Comparison of ENCODE assay signal across 8 cellular contexts in the genomic region with DNA sequence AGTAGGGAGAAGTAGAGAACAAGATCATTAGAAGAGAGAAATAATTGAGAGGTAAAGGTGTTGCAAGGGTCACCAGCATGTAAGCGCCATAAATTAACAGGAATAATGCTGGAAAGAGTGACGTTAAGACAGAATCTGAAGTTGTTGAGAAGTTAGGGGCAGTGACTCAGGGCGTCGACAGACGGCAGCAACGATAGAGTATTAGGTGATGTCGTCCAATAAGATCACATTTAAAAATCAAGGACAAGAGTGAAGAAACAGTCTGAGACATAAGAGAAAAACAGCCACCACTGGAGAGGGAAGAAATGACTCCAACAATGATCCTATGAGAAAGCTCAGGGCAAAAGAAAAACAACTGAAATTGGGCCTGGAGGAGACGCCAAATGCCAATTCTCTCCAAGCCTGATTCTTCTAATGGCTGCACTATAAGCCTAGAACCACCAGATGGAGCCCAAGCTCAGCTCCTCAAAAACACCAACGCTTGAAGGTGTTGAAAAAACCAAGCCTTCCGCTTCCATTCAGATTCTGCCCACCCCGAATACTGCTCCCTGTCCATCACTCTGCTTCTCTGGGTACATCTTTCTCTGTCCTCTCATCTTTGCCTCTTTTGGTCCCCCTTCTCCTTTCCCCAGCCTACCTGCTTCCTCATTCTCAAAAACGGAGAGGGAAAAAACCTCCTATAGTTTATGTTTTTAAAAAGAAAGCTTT.
DNase-seq lines count a peak whose midpoint lies in the region; ATAC-seq and TF ChIP-seq lines count a peak whose summit lies in the region.

No MANE protein-coding gene starts in this region.

- H3K36me3 ChIP-seq in CD4-positive, alpha-beta memory T cell (ENCODE audit: insufficient read depth, low read length): peaks cover 4% of the 10 kb centered on the region
- peaks cover 31% of the 10 kb centered on the region for H3K36me3 ChIP-seq in NT2/D1 (ENCODE audit: insufficient read depth, insufficient read length, low read length)
- peaks cover 8% of the 10 kb centered on the region for H3K36me3 ChIP-seq in muscle layer of colon (ENCODE audit: insufficient read depth, low read length)

- CTCF ChIA-PET in CD4-positive, alpha-beta memory T cell (lab: Charles Lee; ENCODE audit: partially characterized antibody): interaction anchor here (0.6 to 13.6 kb wide), 22 partner anchors 9 to 305 kb away, joined by 3 to 694 read pairs (median 4); no protein-coding TSS in a partner anchor

- H3K27ac ChIP-seq in CD4-positive, alpha-beta memory T cell (ENCODE audit: low read depth, low read length): no peak overlapping the region
- no peak overlapping the region for H3K27ac ChIP-seq in muscle layer of colon (ENCODE audit: low read depth, low read length)

- no peak overlapping the region for H3K4me3 ChIP-seq in CD4-positive, alpha-beta memory T cell (ENCODE audit: low read length in 2 of 2)
- H3K4me3 ChIP-seq in NT2/D1 (ENCODE audit: insufficient read length, low read depth) (no peak overlapping the region), epithelial cell of esophagus (ENCODE audit: low read length) (no peak overlapping the region), muscle layer of colon (ENCODE audit: low read depth in 1 of 2, low read length in 2 of 2) (peak overlapping the region in 1 of 2 donors; percentile 6)

- peak overlapping the region in 6 of 7 donors; percentile 57 to 89 (median 83) for H3K27ac Mint-ChIP-seq in CD4-positive, alpha-beta memory T cell

- peaks cover 49% of the 10 kb centered on the region for H3K4me1 ChIP-seq in CD4-positive, alpha-beta memory T cell (ENCODE audit: insufficient read depth, low read length)
- H3K4me1 ChIP-seq in NT2/D1 (ENCODE audit: insufficient read depth, insufficient read length): peaks cover 2% of the 10 kb centered on the region
- H3K4me1 ChIP-seq in muscle layer of colon (ENCODE audit: insufficient read depth, low read length): peaks cover 43% of the 10 kb centered on the region

- peak; percentile 65 to 72 (median 67) for DNase-seq in CD4-positive, alpha-beta memory T cell
- DNase-seq in HS-5 (ENCODE audit: low read depth) (peak; percentile 42), NT2/D1 (ENCODE audit: low read depth, low spot score) (peak; percentile 52), epithelial cell of esophagus (ENCODE audit: low read depth) (peak; percentile 78)
- peak; percentile 57 for DNase-seq in activated CD8-positive, alpha-beta memory T cell treated with anti-CD3 and anti-CD28 coated beads, Interleukin-2, amount 50 U/mL, for 4 hours
- peak; percentile 57 for DNase-seq in stimulated activated naive CD8-positive, alpha-beta T cell treated with anti-CD3 and anti-CD28 coated beads, Interleukin-15, Interleukin-2, amounts not matched to agents 100 U/mL and 50 U/mL, for 24 hours

- H3K36me3 Mint-ChIP-seq in CD4-positive, alpha-beta memory T cell: peaks cover 9 to 14% of the 10 kb centered on the region in 2 donors

- peak; percentile 97 for TF ChIP-seq CTCF in epithelial cell of esophagus (IDR thresholded peaks at IDR 0.05; ENCODE audit: insufficient read depth, low read depth, low read length, missing control alignments)

- intact Hi-C loops in CD4-positive, alpha-beta memory T cell (cut with micrococcal nuclease): loop anchor here (1.0 to 5.0 kb wide), 3 partner anchors 70 to 304 kb away; a partner anchor contains a TSS

- H3K4me3 Mint-ChIP-seq in CD4-positive, alpha-beta memory T cell: peak overlapping the region in 6 of 8 donors; percentile 33 to 66 (median 40)

- no peaks in the 10 kb centered on the region for H3K9me3 ChIP-seq in CD4-positive, alpha-beta memory T cell (ENCODE audit: control insufficient read depth in 1 of 2, low read length in 2 of 2)
- no peaks in the 10 kb centered on the region for H3K9me3 ChIP-seq in NT2/D1 (ENCODE audit: insufficient read depth, low read length)
- H3K9me3 ChIP-seq in muscle layer of colon (ENCODE audit: low read length): no peaks in the 10 kb centered on the region

- H3K27me3 ChIP-seq in CD4-positive, alpha-beta memory T cell (ENCODE audit: insufficient read depth, low read length): no peaks in the 10 kb centered on the region
- H3K27me3 ChIP-seq in NT2/D1 (ENCODE audit: insufficient read depth, insufficient read length) (no peaks in the 10 kb centered on the region), muscle layer of colon (ENCODE audit: control insufficient read depth in 1 of 2, insufficient read depth in 2 of 2, low read length in 2 of 2) (no peaks in the 10 kb centered on the region)

- peak; percentile 41 for ATAC-seq in stimulated activated naive CD8-positive, alpha-beta T cell treated with anti-CD3 and anti-CD28 coated beads, Interleukin-15, Interleukin-2, amounts not matched to agents 100 U/mL and 50 U/mL, for 24 hours
- ATAC-seq in GM21737 (IDR thresholded peaks at IDR 0.05; ENCODE audit: unreplicated experiment): no peak

- H3K9me3 Mint-ChIP-seq in CD4-positive, alpha-beta memory T cell: no peaks in the 10 kb centered on the region

- peaks cover 32 to 56% (median 44%) of the 10 kb centered on the region in 4 donors for H3K4me1 Mint-ChIP-seq in CD4-positive, alpha-beta memory T cell

- POLR2A ChIA-PET in CD4-positive, alpha-beta memory T cell (lab: Charles Lee; ENCODE audit: partially characterized antibody): interaction anchor here (0.6 to 5.3 kb wide), 8 partner anchors 12 to 86 kb away, joined by 4 to 71 read pairs (median 18); a partner anchor contains a TSS

- no peaks in the 10 kb centered on the region for H3K27me3 Mint-ChIP-seq in CD4-positive, alpha-beta memory T cell

- no peak overlapping the region for H3K9ac ChIP-seq in NT2/D1 (ENCODE audit: insufficient read length, low read depth)
- H3K9ac ChIP-seq in muscle layer of colon (ENCODE audit: low read length): peak overlapping the region; percentile 37
